Comparison of ENCODE assay signal across 8 cellular contexts in genomic region chr2:173964565-173965371, GRCh38. TPM values are rescaled to one million over a fixed set of nuclear protein-coding genes. Genes with fewer than 3 reads are reported as not detected.
A peak's percentile ranks its signal among the peaks of the same experiment; 100 is the strongest.
DNase-seq lines count a peak whose midpoint lies in the region; ATAC-seq, FAIRE-seq and TF ChIP-seq lines count a peak whose summit lies in the region.

No MANE protein-coding gene starts in this region.

- H3K27ac ChIP-seq in DND-41 (ENCODE audit: low read length) (peak overlapping the region; percentile 99), psoas muscle (peak overlapping the region; percentile 100), uterus (peak overlapping the region; percentile 100)

- peak overlapping the region; percentile 89 for H3K4me3 Mint-ChIP-seq in T-helper 1 cell treated with Interleukin-12 subunit alpha and Interleukin-12 subunit beta and Interleukin-4 antibody, amounts not matched to agents 30 μg/mL and 1 μg/mL, for 36 hours

- H3K27me3 ChIP-seq in DND-41 (ENCODE audit: insufficient read depth, low read length, poor library complexity) (no peaks in the 10 kb centered on the region), psoas muscle (ENCODE audit: insufficient read depth in 3 of 3, low read length in 2 of 3) (no peaks in the 10 kb centered on the region), uterus (no peaks in the 10 kb centered on the region)

- H3K9me3 ChIP-seq in DND-41 (ENCODE audit: insufficient read depth, low read length, severe bottlenecking) = no peaks in the 10 kb centered on the region
- H3K9me3 ChIP-seq in psoas muscle = no peaks in the 10 kb centered on the region
- peaks cover 0 to 5% of the 10 kb centered on the region in 2 donors for H3K9me3 ChIP-seq in uterus

- peak overlapping the region; percentile 54 for H2AFZ ChIP-seq in DND-41 (ENCODE audit: low read depth, low read length)

- DNase-seq in DND-41 = peak; percentile 94
- peak; percentile 61 for DNase-seq in H54 (ENCODE audit: insufficient read length, low spot score)
- peak; percentile 57 for DNase-seq in NCI-H1048 (lab: John Stamatoyannopoulos, UW)
- peak in 55 of 56 donors; percentile 20 to 92 (median 78) for DNase-seq in amygdala (lab: John Stamatoyannopoulos, UW)
- DNase-seq in left ventricle myocardium superior = peak; percentile 92
- DNase-seq in psoas muscle = peak; percentile 90 to 96
- peak; percentile 84 to 92 for DNase-seq in uterus

- H3K36me3 ChIP-seq in DND-41 (ENCODE audit: insufficient read depth, low read length) (peaks cover 25% of the 10 kb centered on the region), psoas muscle (ENCODE audit: insufficient read depth in 1 of 2, low read depth in 1 of 2) (no peaks in the 10 kb centered on the region), uterus (peaks cover 0 to 3% of the 10 kb centered on the region in 2 donors)

- H3K27me3 Mint-ChIP-seq in T-helper 1 cell treated with Interleukin-12 subunit alpha and Interleukin-12 subunit beta and Interleukin-4 antibody, amounts not matched to agents 30 μg/mL and 1 μg/mL, for 36 hours (ENCODE audit: low read depth) = peaks cover 3% of the 10 kb centered on the region

- H3K4me3 ChIP-seq in DND-41 (ENCODE audit: low read depth in 1 of 2, low read length in 2 of 2) (peak overlapping the region; percentile 54 to 81; a peak in 3 of 4 replicates), psoas muscle (peak overlapping the region; percentile 96), uterus (peak overlapping the region; percentile 88 to 100)

- H4K20me1 ChIP-seq in DND-41 (ENCODE audit: insufficient read depth, low read length) = peaks cover 17% of the 10 kb centered on the region; the same call in 1 of the 2 replicates

- peak overlapping the region; percentile 41 for H3K4me2 ChIP-seq in DND-41 (ENCODE audit: insufficient read depth, low read length)

- H3K36me3 Mint-ChIP-seq in T-helper 1 cell treated with Interleukin-12 subunit alpha and Interleukin-12 subunit beta and Interleukin-4 antibody, amounts not matched to agents 30 μg/mL and 1 μg/mL, for 36 hours (ENCODE audit: low read depth) = peaks cover 30% of the 10 kb centered on the region

- no peak for TF ChIP-seq CTCF in DND-41 (IDR thresholded peaks at IDR 0.05; ENCODE audit: borderline replicate concordance, extremely low read depth, low read length, poor library complexity, severe bottlenecking)
- no peak for TF ChIP-seq CTCF in psoas muscle (IDR thresholded peaks at IDR 0.05)
- TF ChIP-seq CTCF in uterus (IDR thresholded peaks at IDR 0.05) = no peak

- H3K4me1 ChIP-seq in DND-41 (ENCODE audit: insufficient read depth, low read length) (peaks cover 39% of the 10 kb centered on the region), psoas muscle (peaks cover 39% of the 10 kb centered on the region), uterus (peaks cover 0 to 7% of the 10 kb centered on the region in 2 donors)

- peak overlapping the region; percentile 99 for H3K27ac Mint-ChIP-seq in T-helper 1 cell treated with Interleukin-12 subunit alpha and Interleukin-12 subunit beta and Interleukin-4 antibody, amounts not matched to agents 30 μg/mL and 1 μg/mL, for 36 hours

- FAIRE-seq in H54 (lab: Jason Lieb, UNC) = no peak

- no peaks in the 10 kb centered on the region for H3K9me3 Mint-ChIP-seq in T-helper 1 cell treated with Interleukin-12 subunit alpha and Interleukin-12 subunit beta and Interleukin-4 antibody, amounts not matched to agents 30 μg/mL and 1 μg/mL, for 36 hours

- TF ChIP-seq POLR2A in H54 (IDR thresholded peaks at IDR 0.05; ENCODE audit: low read depth, low read length) = peak; percentile 91
- TF ChIP-seq POLR2A in uterus (IDR thresholded peaks at IDR 0.05) = peak in 1 of 2 donors; percentile 29

- H3K4me1 Mint-ChIP-seq in T-helper 1 cell treated with Interleukin-12 subunit alpha and Interleukin-12 subunit beta and Interleukin-4 antibody, amounts not matched to agents 30 μg/mL and 1 μg/mL, for 36 hours (ENCODE audit: low read depth) = peaks cover 36% of the 10 kb centered on the region

- H3K9ac ChIP-seq in DND-41 (ENCODE audit: low read depth, low read length) = peak overlapping the region; percentile 99

- peaks cover 57% of the 10 kb centered on the region for H3K79me2 ChIP-seq in DND-41 (ENCODE audit: insufficient read depth, low read length)

- intact Hi-C loops in left ventricle myocardium superior (cut with micrococcal nuclease) = no loop called here
- intact Hi-C loops in psoas muscle (cut with DNase I) = loop anchor here (1.0 to 5.0 kb wide), 4 partner anchors 38 to 283 kb away; partner anchors contain the start of gene OLA1 (in 1 of the 2)
- intact Hi-C loops in uterus (cut with DNase I; ENCODE audit: low total_unique reads) = loop anchor here (10.0 kb wide), 1 partner anchor 60 kb away; no protein-coding TSS in a partner anchor

- 0 to 1% (median 1%) methylated on average over 43 to 83 of the region's 84 CpGs for WGBS in psoas muscle, 3 donors

- ATAC-seq in DND-41 (ENCODE audit: insufficient read depth, low read depth) (peak; percentile 51), left ventricle myocardium superior (peak; percentile 85), psoas muscle (peak; percentile 79 to 80 (median 80))

RNA-seq across cellular contexts. Expression of gene SP3, which starts 0.4 kb away (rescaled TPM):
- 36.7 TPM for total RNA-seq in left ventricle myocardium superior
- 10 to 100 TPM; 38.2 to 52.0 (median 45.4) TPM for total RNA-seq in psoas muscle
- polyA plus RNA-seq in psoas muscle = 10 to 100 TPM; 13.9 to 23.1 (median 14.3) TPM
- 100 to 1,000 TPM; 100 to 359 (median 220) TPM for total RNA-seq in uterus

Comparison
In these comparisons a context has a peak if more than half of its experiments do, and no peak if none do; other contexts are left out.
1. Peak in every context shown above with its lines: DNase-seq, ATAC-seq, H3K4me3 ChIP-seq and H3K27ac ChIP-seq.